1 cellular context compared by ENCODE assay signal in genomic region chr6:31197559-31198305, GRCh38.
A peak's percentile ranks its signal among the peaks of the same experiment; 100 is the strongest.
TF ChIP-seq lines count a peak whose summit lies in the region.

No MANE protein-coding gene starts in this region.

TF ChIP-seq in K562, 482 proteins besides CTCF, POLR2A, EP300 and RAD21 (continued from another document and continues in another):
- TF ChIP-seq, protein P1, sequence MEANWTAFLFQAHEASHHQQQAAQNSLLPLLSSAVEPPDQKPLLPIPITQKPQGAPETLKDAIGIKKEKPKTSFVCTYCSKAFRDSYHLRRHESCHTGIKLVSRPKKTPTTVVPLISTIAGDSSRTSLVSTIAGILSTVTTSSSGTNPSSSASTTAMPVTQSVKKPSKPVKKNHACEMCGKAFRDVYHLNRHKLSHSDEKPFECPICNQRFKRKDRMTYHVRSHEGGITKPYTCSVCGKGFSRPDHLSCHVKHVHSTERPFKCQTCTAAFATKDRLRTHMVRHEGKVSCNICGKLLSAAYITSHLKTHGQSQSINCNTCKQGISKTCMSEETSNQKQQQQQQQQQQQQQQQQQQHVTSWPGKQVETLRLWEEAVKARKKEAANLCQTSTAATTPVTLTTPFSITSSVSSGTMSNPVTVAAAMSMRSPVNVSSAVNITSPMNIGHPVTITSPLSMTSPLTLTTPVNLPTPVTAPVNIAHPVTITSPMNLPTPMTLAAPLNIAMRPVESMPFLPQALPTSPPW (CRISPR knock-in tag; IDR thresholded peaks at IDR 0.05): peak; percentile 89
- TF ChIP-seq HDAC3 (IDR thresholded peaks at IDR 0.05; ENCODE audit: borderline replicate concordance, partially characterized antibody) (peak; percentile 77), ZEB2 (IDR thresholded peaks at IDR 0.05) (peak; percentile 21; the same call in 1 of the 2 replicates), PML (IDR thresholded peaks at IDR 0.05; ENCODE audit: low read length) (peak; percentile 70; the same call in 1 of the 2 replicates), KLF6 (CRISPR knock-in tag; IDR thresholded peaks at IDR 0.05; ENCODE audit: borderline replicate concordance) (no peak; the same call in 1 of the 2 replicates), ZNF778 (CRISPR knock-in tag; IDR thresholded peaks at IDR 0.05) (no peak), TEAD4 (IDR thresholded peaks at IDR 0.05; ENCODE audit: low read length) (peak; percentile 53), TEAD4 (CRISPR knock-in tag; IDR thresholded peaks at IDR 0.05; ENCODE audit: borderline replicate concordance) (no peak), ZFX (CRISPR knock-in tag; IDR thresholded peaks at IDR 0.05) (peak; percentile 73), NR2C1 (IDR thresholded peaks at IDR 0.05) (no peak), NR2C1 (tag; IDR thresholded peaks at IDR 0.05) (peak; percentile 15; the same call in 1 of the 2 replicates), KDM1A (IDR thresholded peaks at IDR 0.05) (0 out of 4 replicates have a peak, but pooled peaks of 1 of the 2 experiments have one; percentile 50), RFX1 (IDR thresholded peaks at IDR 0.05) (no peak), C11orf30 (IDR thresholded peaks at IDR 0.05; ENCODE audit: low read depth) (peak; percentile 66), RBM34 (IDR thresholded peaks at IDR 0.05; ENCODE audit: borderline replicate concordance, insufficient read depth, low read length) (no peak), ELF1 (tag; IDR thresholded peaks at IDR 0.05) (peak; percentile 84), IRF2 (CRISPR knock-in tag; IDR thresholded peaks at IDR 0.05) (no peak), ZBTB1 (CRISPR knock-in tag; IDR thresholded peaks at IDR 0.05; ENCODE audit: borderline replicate concordance, low read depth) (no peak), CBX3 (IDR thresholded peaks at IDR 0.05; ENCODE audit: borderline replicate concordance in 1 of 2, low read length in 2 of 2) (no peak), DNMT1 (IDR thresholded peaks at IDR 0.05) (no peak), ZNF551 (CRISPR knock-in tag; IDR thresholded peaks at IDR 0.05) (no peak), E2F1 (CRISPR knock-in tag; IDR thresholded peaks at IDR 0.05) (peak; percentile 69), NFE2L1 (tag; IDR thresholded peaks at IDR 0.05; ENCODE audit: borderline replicate concordance, low read depth) (no peak), ARID2 (IDR thresholded peaks at IDR 0.05) (no peak), PHTF2 (CRISPR knock-in tag; IDR thresholded peaks at IDR 0.05) (no peak), PRDM10 (IDR thresholded peaks at IDR 0.05; ENCODE audit: partially characterized antibody) (peak; percentile 59), SMC3 (conservative IDR thresholded peaks at IDR 0.05; ENCODE audit: insufficient read depth, low read depth, low read length) (no peak), ZNF655 (CRISPR knock-in tag; IDR thresholded peaks at IDR 0.05) (no peak), MYBL2 (IDR thresholded peaks at IDR 0.05; ENCODE audit: low read depth) (peak; percentile 96), MYBL2 (CRISPR knock-in tag; IDR thresholded peaks at IDR 0.05; ENCODE audit: borderline replicate concordance) (peak; percentile 46; the same call in 1 of the 2 replicates), ZNF165 (CRISPR knock-in tag; IDR thresholded peaks at IDR 0.05; ENCODE audit: borderline replicate concordance) (no peak), HDAC1 (IDR thresholded peaks at IDR 0.05) (peak in 1 of 2 experiments; percentile 70; a peak in 2 of 4 replicates), NONO (IDR thresholded peaks at IDR 0.05; ENCODE audit: low read depth in 2 of 2, low read length in 1 of 2) (no peak), POLR3A (IDR thresholded peaks at IDR 0.05; ENCODE audit: borderline replicate concordance, extremely low read depth, insufficient read depth, insufficient read length) (no peak), CBFA2T3 (IDR thresholded peaks at IDR 0.05) (no peak; the same call in 1 of the 2 replicates), NELFE (IDR thresholded peaks at IDR 0.05; ENCODE audit: insufficient read depth, insufficient read length) (no peak), RBM22 (IDR thresholded peaks at IDR 0.05; ENCODE audit: low read depth, low read length, poor library complexity, severe bottlenecking) (peak; percentile 41), KAT7 (CRISPR knock-in tag; IDR thresholded peaks at IDR 0.05; ENCODE audit: borderline replicate concordance) (no peak), ZNF3 (CRISPR knock-in tag; IDR thresholded peaks at IDR 0.05) (no peak), ARID1B (IDR thresholded peaks at IDR 0.05) (peak; percentile 69; the same call in 1 of the 2 replicates), CREM (IDR thresholded peaks at IDR 0.05; ENCODE audit: low read depth) (peak; percentile 75; the same call in 1 of the 2 replicates)
- TF ChIP-seq, protein P2, sequence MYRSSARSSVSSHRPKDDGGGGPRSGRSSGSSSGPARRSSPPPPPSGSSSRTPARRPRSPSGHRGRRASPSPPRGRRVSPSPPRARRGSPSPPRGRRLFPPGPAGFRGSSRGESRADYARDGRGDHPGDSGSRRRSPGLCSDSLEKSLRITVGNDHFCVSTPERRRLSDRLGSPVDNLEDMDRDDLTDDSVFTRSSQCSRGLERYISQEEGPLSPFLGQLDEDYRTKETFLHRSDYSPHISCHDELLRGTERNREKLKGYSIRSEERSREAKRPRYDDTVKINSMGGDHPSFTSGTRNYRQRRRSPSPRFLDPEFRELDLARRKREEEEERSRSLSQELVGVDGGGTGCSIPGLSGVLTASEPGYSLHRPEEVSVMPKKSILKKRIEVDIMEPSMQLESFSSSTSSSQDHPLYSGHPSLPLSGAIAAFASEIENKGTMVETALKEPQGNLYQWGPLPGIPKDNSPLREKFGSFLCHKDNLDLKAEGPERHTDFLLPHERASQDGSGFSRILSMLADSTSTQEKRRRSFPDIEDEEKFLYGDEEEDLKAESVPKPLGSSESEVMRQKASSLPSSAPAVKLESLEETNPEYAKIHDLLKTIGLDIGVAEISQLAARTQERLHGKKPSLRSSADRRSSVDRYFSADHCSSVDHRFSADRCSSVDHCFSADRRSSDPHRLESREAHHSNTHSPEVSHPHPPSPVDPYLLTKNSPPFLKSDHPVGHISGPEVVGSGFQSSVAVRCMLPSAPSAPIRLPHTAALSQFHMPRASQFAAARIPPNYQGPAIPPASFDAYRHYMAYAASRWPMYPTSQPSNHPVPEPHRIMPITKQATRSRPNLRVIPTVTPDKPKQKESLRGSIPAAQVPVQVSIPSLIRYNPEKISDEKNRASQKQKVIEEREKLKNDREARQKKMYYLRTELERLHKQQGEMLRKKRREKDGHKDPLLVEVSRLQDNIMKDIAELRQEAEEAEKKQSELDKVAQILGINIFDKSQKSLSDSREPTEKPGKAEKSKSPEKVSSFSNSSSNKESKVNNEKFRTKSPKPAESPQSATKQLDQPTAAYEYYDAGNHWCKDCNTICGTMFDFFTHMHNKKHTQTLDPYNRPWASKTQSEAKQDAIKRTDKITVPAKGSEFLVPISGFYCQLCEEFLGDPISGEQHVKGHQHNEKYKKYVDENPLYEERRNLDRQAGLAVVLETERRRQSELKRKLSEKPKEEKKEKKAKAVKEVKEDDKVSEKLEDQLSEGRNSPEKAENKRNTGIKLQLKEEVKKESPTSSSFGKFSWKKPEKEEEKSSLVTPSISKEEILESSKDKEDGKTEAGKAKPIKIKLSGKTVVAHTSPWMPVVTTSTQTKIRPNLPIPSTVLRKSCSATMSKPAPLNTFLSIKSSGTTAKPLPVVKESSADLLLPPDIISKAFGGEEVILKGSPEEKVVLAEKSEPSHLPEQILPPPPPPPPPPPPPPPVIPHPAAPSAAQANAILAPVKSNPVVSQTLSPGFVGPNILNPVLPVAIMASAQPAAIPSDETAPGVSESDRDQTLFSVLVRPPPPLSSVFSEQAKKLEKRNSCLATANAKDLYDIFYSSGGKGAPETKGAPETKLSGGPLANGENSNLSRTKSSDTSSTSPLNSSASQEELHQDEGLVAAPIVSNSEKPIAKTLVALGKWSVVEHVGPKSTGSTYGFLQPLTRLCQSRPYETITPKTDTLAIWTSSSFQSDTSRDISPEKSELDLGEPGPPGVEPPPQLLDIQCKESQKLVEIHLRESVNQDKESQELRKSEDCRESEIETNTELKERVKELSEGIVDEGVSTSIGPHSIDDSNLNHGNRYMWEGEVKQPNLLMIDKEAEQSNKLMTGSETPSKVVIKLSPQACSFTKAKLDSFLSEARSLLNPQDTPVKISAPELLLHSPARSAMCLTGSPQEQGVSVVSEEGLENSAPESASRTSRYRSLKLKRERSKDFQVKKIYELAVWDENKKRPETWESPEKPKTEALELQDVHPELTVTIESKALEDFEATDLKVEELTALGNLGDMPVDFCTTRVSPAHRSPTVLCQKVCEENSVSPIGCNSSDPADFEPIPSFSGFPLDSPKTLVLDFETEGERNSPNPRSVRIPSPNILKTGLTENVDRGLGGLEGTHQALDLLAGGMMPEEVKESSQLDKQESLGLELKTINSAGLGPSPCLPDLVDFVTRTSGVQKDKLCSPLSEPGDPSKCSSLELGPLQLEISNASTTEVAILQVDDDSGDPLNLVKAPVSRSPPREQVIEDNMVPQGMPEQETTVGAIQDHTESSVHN (IDR thresholded peaks at IDR 0.05; ENCODE audit: borderline replicate concordance in 1 of 2, low read depth in 1 of 2): peak in 1 of 2 experiments; percentile 74; a peak in 2 of 4 replicates
- TF ChIP-seq, protein P3, sequence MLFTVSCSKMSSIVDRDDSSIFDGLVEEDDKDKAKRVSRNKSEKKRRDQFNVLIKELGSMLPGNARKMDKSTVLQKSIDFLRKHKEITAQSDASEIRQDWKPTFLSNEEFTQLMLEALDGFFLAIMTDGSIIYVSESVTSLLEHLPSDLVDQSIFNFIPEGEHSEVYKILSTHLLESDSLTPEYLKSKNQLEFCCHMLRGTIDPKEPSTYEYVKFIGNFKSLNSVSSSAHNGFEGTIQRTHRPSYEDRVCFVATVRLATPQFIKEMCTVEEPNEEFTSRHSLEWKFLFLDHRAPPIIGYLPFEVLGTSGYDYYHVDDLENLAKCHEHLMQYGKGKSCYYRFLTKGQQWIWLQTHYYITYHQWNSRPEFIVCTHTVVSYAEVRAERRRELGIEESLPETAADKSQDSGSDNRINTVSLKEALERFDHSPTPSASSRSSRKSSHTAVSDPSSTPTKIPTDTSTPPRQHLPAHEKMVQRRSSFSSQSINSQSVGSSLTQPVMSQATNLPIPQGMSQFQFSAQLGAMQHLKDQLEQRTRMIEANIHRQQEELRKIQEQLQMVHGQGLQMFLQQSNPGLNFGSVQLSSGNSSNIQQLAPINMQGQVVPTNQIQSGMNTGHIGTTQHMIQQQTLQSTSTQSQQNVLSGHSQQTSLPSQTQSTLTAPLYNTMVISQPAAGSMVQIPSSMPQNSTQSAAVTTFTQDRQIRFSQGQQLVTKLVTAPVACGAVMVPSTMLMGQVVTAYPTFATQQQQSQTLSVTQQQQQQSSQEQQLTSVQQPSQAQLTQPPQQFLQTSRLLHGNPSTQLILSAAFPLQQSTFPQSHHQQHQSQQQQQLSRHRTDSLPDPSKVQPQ (CRISPR knock-in tag; IDR thresholded peaks at IDR 0.05; ENCODE audit: borderline replicate concordance): no peak
